7 cellular contexts compared by ENCODE assay signal in genomic region chrX:71540801-71541545, GRCh38. TPM values are rescaled to one million over a fixed set of nuclear protein-coding genes. Genes with fewer than 3 reads are reported as not detected.
DNase-seq lines count a peak whose midpoint lies in the region; ATAC-seq and TF ChIP-seq lines count a peak whose summit lies in the region.

No MANE protein-coding gene starts in this region.

- no peak for TF ChIP-seq POLR2A in Peyer's patch (IDR thresholded peaks at IDR 0.05)

- no peak for TF ChIP-seq CTCF in Peyer's patch (IDR thresholded peaks at IDR 0.05)

- peaks cover 0 to 13% (median 0%) of the 10 kb centered on the region in 3 donors for H3K36me3 ChIP-seq in Peyer's patch
- peaks cover 2 to 4% of the 10 kb centered on the region in 2 donors for H3K36me3 ChIP-seq in muscle layer of duodenum (ENCODE audit: control insufficient read depth in 1 of 2, insufficient read depth in 2 of 2, low read length in 2 of 2)

- DNase-seq in Peyer's patch, result no peak
- no peak for DNase-seq in RKO (ENCODE audit: low spot score)
- no peak for DNase-seq in AG08395 (ENCODE audit: low spot score)
- DNase-seq in cortex of kidney (lab: John Stamatoyannopoulos, UW), result no peak

- H3K27me3 ChIP-seq in Peyer's patch (no peaks in the 10 kb centered on the region), muscle layer of duodenum (ENCODE audit: low read depth, low read length) (no peaks in the 10 kb centered on the region)

- peak overlapping the region in 3 of 4 donors; percentile 12 to 55 (median 22) for H3K27ac ChIP-seq in Peyer's patch
- peak overlapping the region; percentile 14 for H3K27ac ChIP-seq in muscle layer of duodenum (ENCODE audit: low read length)

- ATAC-seq in GM19023 (IDR thresholded peaks at IDR 0.05; ENCODE audit: unreplicated experiment) (peak; percentile 76), HG02763 (IDR thresholded peaks at IDR 0.05; ENCODE audit: unreplicated experiment) (peak; percentile 62)

- no peak overlapping the region for H3K4me3 ChIP-seq in Peyer's patch
- H3K4me3 ChIP-seq in muscle layer of duodenum (ENCODE audit: low read depth in 1 of 2, low read length in 2 of 2), result no peak overlapping the region

- H3K9me3 ChIP-seq in Peyer's patch (no peaks in the 10 kb centered on the region), muscle layer of duodenum (ENCODE audit: control insufficient read depth in 1 of 2, low read length in 2 of 2) (no peaks in the 10 kb centered on the region)

- H3K4me1 ChIP-seq in Peyer's patch (peaks cover 0 to 30% (median 3%) of the 10 kb centered on the region in 4 donors), muscle layer of duodenum (ENCODE audit: control insufficient read depth in 1 of 2, insufficient read depth in 2 of 2, low read length in 2 of 2) (peaks cover 22 to 52% of the 10 kb centered on the region in 2 donors)

RNA-seq across cellular contexts. Expression of gene OGT, which starts 8.1 kb away (rescaled TPM):
- 100 to 1,000 TPM; 118 to 297 (median 183) TPM for total RNA-seq in Peyer's patch

RNA-seq across cellular contexts. Expression of gene GCNA, which starts 37.3 kb away (rescaled TPM):
- 10 to 100 TPM in 1 of 4 donors, 1 to 10 TPM in 3; 3.0 to 15.7 (median 4.9) TPM for total RNA-seq in Peyer's patch
